Comparison of ENCODE assay signal across 13 cellular contexts in genomic region chr9:132384376-132384775, GRCh38. TPM values are rescaled to one million over a fixed set of nuclear protein-coding genes. Genes with fewer than 3 reads are reported as not detected.
DNase-seq lines count a peak whose midpoint lies in the region; ATAC-seq and TF ChIP-seq lines count a peak whose summit lies in the region.
"Had no signal": no experiment of that assay in that cellular context is flagged by ENCODE, and none has a peak within 500 bp of the region (broad histone marks: within the 10 kb centered on the region; RNA-seq: fewer than 3 reads in every experiment).

No MANE protein-coding gene starts in this region.

- 0 out of 2 replicates have a peak, but pooled peaks cover 4% of the 10 kb centered on the region for H3K79me2 ChIP-seq in Karpas-422 (ENCODE audit: low read length)

- H2AFZ ChIP-seq in Karpas-422 (ENCODE audit: low read length): no peak overlapping the region

- peak overlapping the region; percentile 83 for H3K4me2 ChIP-seq in Karpas-422 (ENCODE audit: low read depth, low read length, poor library complexity, severe bottlenecking)

- H3K27ac Mint-ChIP-seq in activated CD8-positive, alpha-beta memory T cell treated with anti-CD3 and anti-CD28 coated beads, Interleukin-2, amount 10 ng/mL, durations not matched to agents 7 days and 5 days: peak overlapping the region; percentile 55
- peak overlapping the region; percentile 93 to 99 (median 98) for H3K27ac Mint-ChIP-seq in naive B cell

- H3K27me3 Mint-ChIP-seq in activated CD8-positive, alpha-beta memory T cell treated with anti-CD3 and anti-CD28 coated beads, Interleukin-2, amount 10 ng/mL, durations not matched to agents 7 days and 5 days: no peaks in the 10 kb centered on the region
- H3K27me3 Mint-ChIP-seq in naive B cell: no peaks in the 10 kb centered on the region

- no peaks in the 10 kb centered on the region for H3K9me2 ChIP-seq in Karpas-422 (replicated peaks; ENCODE audit: insufficient read depth, low read length)

- peaks cover 30% of the 10 kb centered on the region for H3K4me1 Mint-ChIP-seq in activated CD8-positive, alpha-beta memory T cell treated with anti-CD3 and anti-CD28 coated beads, Interleukin-2, amount 10 ng/mL, durations not matched to agents 7 days and 5 days
- H3K4me1 Mint-ChIP-seq in naive B cell: peaks cover 52 to 71% (median 67%) of the 10 kb centered on the region in 3 donors

- peaks cover 30% of the 10 kb centered on the region for H3K36me3 ChIP-seq in Karpas-422 (ENCODE audit: insufficient read depth, low read length)

- H3K9me3 Mint-ChIP-seq in activated CD8-positive, alpha-beta memory T cell treated with anti-CD3 and anti-CD28 coated beads, Interleukin-2, amount 10 ng/mL, durations not matched to agents 7 days and 5 days (ENCODE audit: low read depth): no peaks in the 10 kb centered on the region
- H3K9me3 Mint-ChIP-seq in naive B cell: no peaks in the 10 kb centered on the region

- DNase-seq in activated CD8-positive, alpha-beta memory T cell treated with anti-CD3 and anti-CD28 coated beads, Interleukin-2, amount 10 ng/mL, durations not matched to agents 7 days and 5 days: no peak
- DNase-seq in activated CD8-positive, alpha-beta memory T cell treated with anti-CD3 and anti-CD28 coated beads, Interleukin-2, amount 50 U/mL, for 4 hours: no peak
- DNase-seq in Karpas-422: peak; percentile 85
- DNase-seq in naive B cell: peak; percentile 72
- DNase-seq in NCI-H1436 (lab: John Stamatoyannopoulos, UW): no peak
- DNase-seq in kidney tubule cell (ENCODE audit: low spot score): no peak
- DNase-seq: anterior cingulate cortex; NCI-H526; Right ventricle myocardium superior; stimulated activated CD4-positive, alpha-beta T cell treated with anti-CD3 and anti-CD28 coated beads, Interleukin-15, amount 100 ng/mL, for 24 hours had no signal

- peaks cover 57% of the 10 kb centered on the region for H3K36me3 Mint-ChIP-seq in activated CD8-positive, alpha-beta memory T cell treated with anti-CD3 and anti-CD28 coated beads, Interleukin-2, amount 10 ng/mL, durations not matched to agents 7 days and 5 days
- peaks cover 8 to 28% of the 10 kb centered on the region in 2 donors for H3K36me3 Mint-ChIP-seq in naive B cell

- peaks cover 56% of the 10 kb centered on the region for H3K4me1 ChIP-seq in Karpas-422 (ENCODE audit: low read length)

- no peaks in the 10 kb centered on the region for H4K20me1 ChIP-seq in Karpas-422 (ENCODE audit: insufficient read depth, low read depth, low read length)

- H3K9ac ChIP-seq in Karpas-422 (ENCODE audit: low read length): peak overlapping the region; percentile 58

- H3K4me3 Mint-ChIP-seq in activated CD8-positive, alpha-beta memory T cell treated with anti-CD3 and anti-CD28 coated beads, Interleukin-2, amount 10 ng/mL, durations not matched to agents 7 days and 5 days: no peak overlapping the region
- H3K4me3 Mint-ChIP-seq in naive B cell: peak overlapping the region; percentile 54 to 92 (median 86)

- CTCF ChIA-PET in activated CD8-positive, alpha-beta memory T cell treated with anti-CD3 and anti-CD28 coated beads, Interleukin-2, amount 10 ng/mL, durations not matched to agents 7 days and 5 days (lab: Charles Lee): interaction anchor here (1.1 kb wide), 1 partner anchor 34 kb away, joined by 3 read pairs; no protein-coding TSS in a partner anchor

- ATAC-seq in activated CD8-positive, alpha-beta memory T cell treated with anti-CD3 and anti-CD28 coated beads, Interleukin-2, amount 10 ng/mL, durations not matched to agents 7 days and 5 days: peak; percentile 51
- ATAC-seq in GM21447 (IDR thresholded peaks at IDR 0.05; ENCODE audit: unreplicated experiment): peak; percentile 45
- peak; percentile 49 to 60 for ATAC-seq in naive B cell (ENCODE audit: low read depth in 2 of 2)
- ATAC-seq in SK-N-SH treated with all-trans-retinoic acid at 6 μM for 48 hours: no peak

- H3K4me3 ChIP-seq in Karpas-422 (ENCODE audit: low read length): peak overlapping the region; percentile 55

- H3K27me3 ChIP-seq in Karpas-422 (ENCODE audit: low read length): no peaks in the 10 kb centered on the region

- no peaks in the 10 kb centered on the region for H3K9me3 ChIP-seq in Karpas-422 (ENCODE audit: low read length)

- peak overlapping the region; percentile 98 for H3K27ac ChIP-seq in Karpas-422 (ENCODE audit: low read length)

TF ChIP-seq in SK-N-SH treated with all-trans-retinoic acid at 6 μM for 48 hours, 23 proteins besides CTCF, POLR2A, EP300 and RAD21:
- TF ChIP-seq SNAI2 (CRISPR knock-in tag; IDR thresholded peaks at IDR 0.05) (no peak), OSR1 (CRISPR knock-in tag; IDR thresholded peaks at IDR 0.05) (no peak)

RNA-seq across cellular contexts. Expression of gene TTF1, which starts 22.3 kb away (rescaled TPM):
- total RNA-seq in activated CD8-positive, alpha-beta memory T cell treated with anti-CD3 and anti-CD28 coated beads, Interleukin-2, amount 10 ng/mL, durations not matched to agents 7 days and 5 days: 10 to 100 TPM; 29.7 to 30.0 TPM
- 7.0 and 10.2 TPM in 2 replicates for total RNA-seq in Karpas-422 (2014; rRNA removed; shearing (Covaris generic); ENCODE audit: low replicate concordance)
- polyA plus RNA-seq in naive B cell (ENCODE audit: low read depth in 6 of 6): 10 to 100 TPM in 1 of 6 donors, 1 to 10 TPM in 5; 4.3 to 11.6 (median 8.9) TPM

RNA-seq across cellular contexts. Expression of gene CFAP77, which starts 25.6 kb away (rescaled TPM):
- total RNA-seq in activated CD8-positive, alpha-beta memory T cell treated with anti-CD3 and anti-CD28 coated beads, Interleukin-2, amount 10 ng/mL, durations not matched to agents 7 days and 5 days: not detected
- total RNA-seq in Karpas-422 (2014; rRNA removed; shearing (Covaris generic); ENCODE audit: low replicate concordance): not detected in 2 replicates
- polyA plus RNA-seq in naive B cell (ENCODE audit: low read depth in 6 of 6): under 1 TPM in 1 of 6 donors, not detected in 5; 0.16 TPM
- total RNA-seq: ureter had no signal

RNA-seq across cellular contexts. Expression of gene SETX, which starts 29.6 kb away (rescaled TPM):
- 10 to 100 TPM; 58.8 to 70.5 TPM for total RNA-seq in activated CD8-positive, alpha-beta memory T cell treated with anti-CD3 and anti-CD28 coated beads, Interleukin-2, amount 10 ng/mL, durations not matched to agents 7 days and 5 days
- total RNA-seq in Karpas-422 (2014; rRNA removed; shearing (Covaris generic); ENCODE audit: low replicate concordance): 56.0 and 56.7 TPM in 2 replicates
- polyA plus RNA-seq in naive B cell (ENCODE audit: low read depth in 6 of 6): 10 to 100 TPM; 12.7 to 70.1 (median 46.5) TPM

Comparison
In these comparisons a context has a peak if more than half of its experiments do, and no peak if none do; other contexts are left out.
1. DNase-seq: peak in Karpas-422 (single experiment) and naive B cell (single experiment); none in activated CD8-positive, alpha-beta memory T cell treated with anti-CD3 and anti-CD28 coated beads, Interleukin-2, amount 10 ng/mL, durations not matched to agents 7 days and 5 days (single experiment), activated CD8-positive, alpha-beta memory T cell treated with anti-CD3 and anti-CD28 coated beads, Interleukin-2, amount 50 U/mL, for 4 hours (single experiment), NCI-H1436 (single experiment) and kidney tubule cell (single experiment).